In the genomic region with DNA sequence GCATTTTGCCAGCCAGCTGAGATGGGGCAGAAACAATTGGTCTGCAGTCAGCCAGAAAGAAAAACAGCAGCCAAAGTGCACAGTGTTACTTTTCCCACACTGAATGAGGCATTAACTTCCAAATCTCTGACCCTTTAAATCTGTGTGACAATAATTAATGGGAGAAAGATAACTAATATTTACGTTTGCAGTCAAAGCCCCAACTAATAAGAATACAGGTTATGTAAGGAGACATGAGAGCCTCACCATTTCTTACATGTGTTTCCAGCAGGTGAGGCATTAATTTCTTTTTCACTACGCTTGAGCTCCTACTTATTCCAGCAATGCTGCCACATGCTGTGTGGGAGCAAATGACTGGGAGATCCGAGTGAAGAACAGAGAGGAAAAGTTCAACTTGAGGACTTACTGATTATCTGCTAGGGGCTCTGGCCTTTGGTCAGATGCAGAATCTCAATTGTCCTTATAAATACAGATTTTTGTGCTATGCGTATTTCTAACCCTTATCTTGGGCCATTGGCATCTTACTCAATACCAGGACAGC, we compare ENCODE assay signal across 19 cellular contexts.
A peak's percentile ranks its signal among the peaks of the same experiment; 100 is the strongest.
DNase-seq lines count a peak whose midpoint lies in the region; ATAC-seq and TF ChIP-seq lines count a peak whose summit lies in the region.
"Had no signal": no experiment of that assay in that cellular context is flagged by ENCODE, and none has a peak within 500 bp of the region (broad histone marks: within the 10 kb centered on the region; RNA-seq: fewer than 3 reads in every experiment).

No MANE protein-coding gene starts in this region.

- POLR2A ChIA-PET in OCI-LY7 (lab: Charles Lee): interaction anchor here (3.0 kb wide), 1 partner anchor 10 kb away, joined by 10 read pairs; no protein-coding TSS in a partner anchor

- H3K9me3 Mint-ChIP-seq in nephron progenitor cell: no peaks in the 10 kb centered on the region
- H3K9me3 Mint-ChIP-seq in activated T-helper 2 cell treated with anti-CD3 and anti-CD28 coated beads, Interferon-gamma antibody, Interleukin-2, Interleukin-4, amounts not matched to agents 10 μg/mL and 5 μg/mL and 100 μg/mL, durations not matched to agents 14 hours and 24 hours and 36 hours: no peaks in the 10 kb centered on the region

- peak overlapping the region; percentile 62 for H3K27ac Mint-ChIP-seq in nephron progenitor cell
- H3K27ac Mint-ChIP-seq in activated T-helper 2 cell treated with anti-CD3 and anti-CD28 coated beads, Interferon-gamma antibody, Interleukin-2, Interleukin-4, amounts not matched to agents 10 μg/mL and 5 μg/mL and 100 μg/mL, durations not matched to agents 14 hours and 24 hours and 36 hours: no peak overlapping the region

- no peaks in the 10 kb centered on the region for H3K9me2 ChIP-seq in OCI-LY7 (ENCODE audit: insufficient read depth, low read length)

- TF ChIP-seq CTCF in OCI-LY7 (conservative IDR thresholded peaks at IDR 0.05; ENCODE audit: low read length) (no peak), epithelial cell of proximal tubule (conservative IDR thresholded peaks at IDR 0.05; ENCODE audit: low read depth, low read length) (no peak), nephron progenitor cell (IDR thresholded peaks at IDR 0.05) (no peak), heart left ventricle (IDR thresholded peaks at IDR 0.05) (no peak)

- peaks cover 2% of the 10 kb centered on the region for H3K27me3 Mint-ChIP-seq in nephron progenitor cell (ENCODE audit: low read depth, poor library complexity)
- H3K27me3 Mint-ChIP-seq in activated T-helper 2 cell treated with anti-CD3 and anti-CD28 coated beads, Interferon-gamma antibody, Interleukin-2, Interleukin-4, amounts not matched to agents 10 μg/mL and 5 μg/mL and 100 μg/mL, durations not matched to agents 14 hours and 24 hours and 36 hours (ENCODE audit: low read depth): no peaks in the 10 kb centered on the region
- H3K27me3 Mint-ChIP-seq: CD4-positive, CD25-positive, alpha-beta regulatory T cell had no signal

- DNase-seq in Caki2 (ENCODE audit: low read depth) (peak; percentile 47), OCI-LY7 (ENCODE audit: low spot score) (no peak), epithelial cell of proximal tubule (ENCODE audit: low read depth) (peak; percentile 74), nephron progenitor cell (no peak), heart left ventricle (no peak), epidermal melanocyte (ENCODE audit: insufficient read length, low spot score) (no peak)
- DNase-seq in activated T-helper 2 cell treated with anti-CD3 and anti-CD28 coated beads, Interferon-gamma antibody, Interleukin-2, Interleukin-4, amounts not matched to agents 10 μg/mL and 5 μg/mL and 100 μg/mL, durations not matched to agents 14 hours and 24 hours and 36 hours (ENCODE audit: low spot score): no peak
- DNase-seq: BE2C; CD4-positive, CD25-positive, alpha-beta regulatory T cell; COR-L47; GDM1; IMR-90; NCI-H1436 treated with DMSO at 0.1 percent for 48 hours; NCI-H2029; NCI-H446; NCI-H82; SHP77 treated with DMSO at 0.1 percent for 48 hours had no signal

- CTCF ChIA-PET in OCI-LY7 (lab: Charles Lee; ENCODE audit: unreplicated experiment): no interaction called here

- WGBS in heart left ventricle, 4 donors: 58 to 67% (median 64%) methylated on average over 4 of the region's 4 CpGs

- intact Hi-C loops in OCI-LY7 (cut with micrococcal nuclease; ENCODE audit: unreplicated experiment): no loop called here
- intact Hi-C loops in heart left ventricle (cut with DNase I): no loop called here
- intact Hi-C loops in activated T-helper 2 cell treated with anti-CD3 and anti-CD28 coated beads, Interferon-gamma antibody, Interleukin-2, Interleukin-4, amounts not matched to agents 10 μg/mL and 5 μg/mL and 100 μg/mL, durations not matched to agents 14 hours and 24 hours and 36 hours (cut with micrococcal nuclease): no loop called here

- H3K4me1 Mint-ChIP-seq in nephron progenitor cell: peaks cover 29% of the 10 kb centered on the region
- no peaks in the 10 kb centered on the region for H3K4me1 Mint-ChIP-seq in activated T-helper 2 cell treated with anti-CD3 and anti-CD28 coated beads, Interferon-gamma antibody, Interleukin-2, Interleukin-4, amounts not matched to agents 10 μg/mL and 5 μg/mL and 100 μg/mL, durations not matched to agents 14 hours and 24 hours and 36 hours (ENCODE audit: low read depth)
- H3K4me1 Mint-ChIP-seq: CD4-positive, CD25-positive, alpha-beta regulatory T cell had no signal

- no peaks in the 10 kb centered on the region for H3K36me3 Mint-ChIP-seq in nephron progenitor cell (ENCODE audit: low read depth)
- H3K36me3 Mint-ChIP-seq in activated T-helper 2 cell treated with anti-CD3 and anti-CD28 coated beads, Interferon-gamma antibody, Interleukin-2, Interleukin-4, amounts not matched to agents 10 μg/mL and 5 μg/mL and 100 μg/mL, durations not matched to agents 14 hours and 24 hours and 36 hours (ENCODE audit: low read depth): no peaks in the 10 kb centered on the region
- H3K36me3 Mint-ChIP-seq: CD4-positive, CD25-positive, alpha-beta regulatory T cell had no signal

- H3K4me1 ChIP-seq in OCI-LY7 (ENCODE audit: insufficient read depth, low read length, poor library complexity, severe bottlenecking) (peaks cover 25% of the 10 kb centered on the region), heart left ventricle (no peaks in the 10 kb centered on the region)
- H3K4me1 ChIP-seq: BE2C had no signal

- H3K36me3 ChIP-seq in OCI-LY7 (ENCODE audit: insufficient read depth, low read length): no peaks in the 10 kb centered on the region; the same call in 1 of the 2 replicates
- H3K36me3 ChIP-seq in heart left ventricle: no peaks in the 10 kb centered on the region
- H3K36me3 ChIP-seq: BE2C had no signal

- no peaks in the 10 kb centered on the region; the same call in 1 of the 2 replicates for H3K9me3 ChIP-seq in OCI-LY7 (ENCODE audit: low read length)
- H3K9me3 ChIP-seq in heart left ventricle: no peaks in the 10 kb centered on the region
- H3K9me3 ChIP-seq: BE2C had no signal

- H3K27ac ChIP-seq in OCI-LY7 (ENCODE audit: low read depth, low read length, poor library complexity, severe bottlenecking): no peak overlapping the region
- no peak overlapping the region for H3K27ac ChIP-seq in heart left ventricle

- H2AFZ ChIP-seq in OCI-LY7 (ENCODE audit: low read length): peak overlapping the region; percentile 67; the same call in 1 of the 2 replicates

- BruUV-seq in OCI-LY7 (replicated peaks; lab: Mats Ljungman, UMichigan): no TSS peak

- H3K4me3 Mint-ChIP-seq in nephron progenitor cell: no peak overlapping the region
- H3K4me3 Mint-ChIP-seq in activated T-helper 2 cell treated with anti-CD3 and anti-CD28 coated beads, Interferon-gamma antibody, Interleukin-2, Interleukin-4, amounts not matched to agents 10 μg/mL and 5 μg/mL and 100 μg/mL, durations not matched to agents 14 hours and 24 hours and 36 hours (ENCODE audit: low read depth): no peak overlapping the region
- H3K4me3 Mint-ChIP-seq: CD4-positive, CD25-positive, alpha-beta regulatory T cell had no signal

- in situ Hi-C loops in Caki2 (cut with HindIII; ENCODE audit: low pct_unique_long_range_greater_than_20kb, low sequenced_read_pairs): no loop called here

- ATAC-seq in heart left ventricle: no peak
- ATAC-seq in GM18502 (IDR thresholded peaks at IDR 0.05; ENCODE audit: poor library complexity, unreplicated experiment): no peak
- ATAC-seq: SK-N-SH treated with all-trans-retinoic acid at 6 μM for 48 hours had no signal

- no peak for TF ChIP-seq POLR2A in heart left ventricle (IDR thresholded peaks at IDR 0.05)

- peak overlapping the region; percentile 45 for H3K4me2 ChIP-seq in OCI-LY7 (ENCODE audit: low read length)

- no peaks in the 10 kb centered on the region for H3K27me3 ChIP-seq in heart left ventricle

- no peaks in the 10 kb centered on the region for H3K79me2 ChIP-seq in OCI-LY7 (ENCODE audit: insufficient read depth, low read depth, low read length)

- H4K20me1 ChIP-seq in OCI-LY7 (ENCODE audit: insufficient read depth, low read length): no peaks in the 10 kb centered on the region

- no peak overlapping the region for H3K4me3 ChIP-seq in OCI-LY7 (ENCODE audit: low read depth, low read length, poor library complexity, severe bottlenecking)
- no peak overlapping the region for H3K4me3 ChIP-seq in epithelial cell of proximal tubule (ENCODE audit: low read depth, low read length)
- no peak overlapping the region for H3K4me3 ChIP-seq in heart left ventricle

Comparison
In these comparisons a context has a peak if more than half of its experiments do, and no peak if none do; other contexts are left out.
1. DNase-seq: peak in Caki2 (single experiment) and epithelial cell of proximal tubule (single experiment); none in OCI-LY7 (single experiment), nephron progenitor cell (single experiment), heart left ventricle (0 of 5), epidermal melanocyte (single experiment) and activated T-helper 2 cell treated with anti-CD3 and anti-CD28 coated beads, Interferon-gamma antibody, Interleukin-2, Interleukin-4, amounts not matched to agents 10 μg/mL and 5 μg/mL and 100 μg/mL, durations not matched to agents 14 hours and 24 hours and 36 hours (single experiment).